Comparison of ENCODE assay signal across 9 cellular contexts in the genomic region with DNA sequence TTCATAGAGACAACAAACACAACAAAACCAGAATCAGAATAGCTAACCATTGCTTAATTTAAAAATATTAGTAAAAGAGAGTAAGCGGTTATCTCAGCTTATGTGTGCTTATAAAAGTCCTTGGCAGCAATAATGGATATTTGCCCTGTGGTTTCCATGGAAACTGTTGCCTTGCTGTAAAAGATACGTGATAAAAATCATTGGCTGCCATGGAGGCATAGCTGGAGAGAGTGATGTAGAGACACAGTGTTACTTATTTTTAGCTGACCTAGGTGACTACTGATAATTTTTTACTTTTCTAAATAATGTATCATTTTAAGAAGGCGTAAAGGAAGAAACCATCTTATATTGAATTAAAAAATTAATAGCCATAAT.
DNase-seq lines count a peak whose midpoint lies in the region; ATAC-seq, FAIRE-seq and TF ChIP-seq lines count a peak whose summit lies in the region.
"Had no signal": no experiment of that assay in that cellular context is flagged by ENCODE, and none has a peak within 500 bp of the region (broad histone marks: within the 10 kb centered on the region; RNA-seq: fewer than 3 reads in every experiment).

No MANE protein-coding gene starts in this region.

- POLR2A ChIA-PET in HEK293T (lab: Yijun Ruan, JAX), result interaction anchor here (1.9 to 2.1 kb wide), 2 partner anchors 92 to 94 kb away, joined by 5 to 6 read pairs; partner anchors contain the start of gene ERC1

- no peak for ATAC-seq in GM18511 (IDR thresholded peaks at IDR 0.05; ENCODE audit: unreplicated experiment)
- ATAC-seq in HG03039 (IDR thresholded peaks at IDR 0.05; ENCODE audit: unreplicated experiment), result no peak

- FAIRE-seq in small intestine (lab: Jason Lieb, UNC), result no peak

- H3K36me3 ChIP-seq in small intestine (ENCODE audit: control insufficient read depth in 2 of 2, insufficient read depth in 2 of 2, low read length in 2 of 2), result no peaks in the 10 kb centered on the region

- CTCF ChIA-PET in HEK293T (lab: Yijun Ruan, JAX), result no interaction called here

- H3K4me3 ChIP-seq in fibroblast of mammary gland (ENCODE audit: control insufficient read depth, low read depth, low read length), result no peak overlapping the region
- no peak overlapping the region for H3K4me3 ChIP-seq in small intestine (ENCODE audit: low read depth in 1 of 2, low read length in 2 of 2)

- TF ChIP-seq CTCF in fibroblast of mammary gland (conservative IDR thresholded peaks at IDR 0.05; ENCODE audit: control insufficient read depth, insufficient read depth, low read depth, low read length) (no peak), GM13976 (IDR thresholded peaks at IDR 0.05; ENCODE audit: borderline replicate concordance, control extremely low read depth, extremely low read depth, insufficient read depth, missing control alignments) (no peak)

- no peaks in the 10 kb centered on the region for H3K27me3 ChIP-seq in small intestine (ENCODE audit: control insufficient read depth in 2 of 2, insufficient read depth in 2 of 2, low read length in 2 of 2)

- in situ Hi-C loops in GM13976 (cut with MboI; ENCODE audit: low sequenced_read_pairs, unreplicated experiment), result no loop called here

- DNase-seq in HEK293T (ENCODE audit: extremely low spot score), result peak; percentile 56
- DNase-seq in NCI-H774 (lab: John Stamatoyannopoulos, UW), result peak; percentile 61
- DNase-seq in fibroblast of mammary gland (ENCODE audit: low read depth), result peak; percentile 79
- peak; percentile 35 for DNase-seq in small intestine
- DNase-seq in SKM-1 (lab: John Stamatoyannopoulos, UW; ENCODE audit: unreplicated experiment), result no peak
- DNase-seq in GM13976 (ENCODE audit: low spot score), result no peak
- DNase-seq: activated naive CD8-positive, alpha-beta T cell treated with anti-CD3 and anti-CD28 coated beads for 36 hours had no signal

- H3K27ac ChIP-seq in small intestine (ENCODE audit: low read depth in 1 of 2, low read length in 1 of 2), result no peak overlapping the region

- no peaks in the 10 kb centered on the region for H3K9me3 ChIP-seq in small intestine (ENCODE audit: control insufficient read depth, low read depth)

- no peaks in the 10 kb centered on the region for H3K4me1 ChIP-seq in small intestine (ENCODE audit: control insufficient read depth in 2 of 2, insufficient read depth in 1 of 2, low read depth in 1 of 2, low read length in 1 of 2)

- WGBS in small intestine, 3 donors, result 48 to 55% (median 51%) methylated on average over 3 of the region's 3 CpGs

TF ChIP-seq in HEK293T, 16 proteins besides CTCF, POLR2A, EP300 and RAD21:
- TF ChIP-seq SP1 (IDR thresholded peaks at IDR 0.05) (no peak), TARDBP (IDR thresholded peaks at IDR 0.05) (no peak), ELF4 (IDR thresholded peaks at IDR 0.05) (no peak), FOXK2 (IDR thresholded peaks at IDR 0.05) (no peak)

Comparison
In these comparisons a context has a peak if more than half of its experiments do, and no peak if none do; other contexts are left out.
1. DNase-seq: peak in HEK293T (single experiment), NCI-H774 (single experiment), fibroblast of mammary gland (single experiment) and small intestine (single experiment); none in SKM-1 (single experiment) and GM13976 (single experiment).